ENCODE assay signal across 8 cellular contexts in the genomic region with DNA sequence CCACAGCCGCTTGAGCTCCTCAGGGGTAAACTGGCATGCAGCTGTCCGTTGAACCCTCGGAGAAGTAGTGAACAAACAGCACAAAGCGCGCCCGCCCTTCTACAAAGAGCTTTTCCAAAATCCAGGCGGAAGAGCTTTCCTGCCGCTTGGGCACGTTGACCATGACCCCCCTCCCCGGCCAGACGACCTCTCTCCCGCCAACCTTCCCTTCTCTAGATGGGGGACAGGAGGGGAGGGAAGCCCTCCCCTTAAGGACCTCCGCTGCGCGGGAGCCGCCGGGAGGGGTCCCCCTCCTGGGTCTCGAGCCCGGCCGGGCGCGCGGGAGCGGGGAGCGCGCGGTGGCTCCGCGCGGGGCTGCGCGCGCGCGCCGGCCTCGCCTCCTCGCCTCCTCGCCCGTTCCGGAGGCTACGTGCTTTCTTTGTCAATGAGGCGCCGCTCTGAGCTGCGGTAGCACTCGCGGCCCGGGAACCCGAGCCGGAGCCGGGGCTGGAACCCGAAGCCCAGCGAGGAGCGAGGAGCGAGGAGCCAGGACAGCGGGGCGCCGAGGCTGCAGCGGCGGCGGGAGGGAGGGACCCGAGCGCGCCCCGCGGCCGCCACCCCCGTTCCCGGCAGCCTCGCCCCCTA. TPM values are rescaled to one million over a fixed set of nuclear protein-coding genes. Genes with fewer than 3 reads are reported as not detected.
DNase-seq lines count a peak whose midpoint lies in the region; ATAC-seq and TF ChIP-seq lines count a peak whose summit lies in the region.

Gene KIAA1549L, plus strand, starts transcription at position 421 of the 624 bp plus-strand sequence.

- H3K36me3 ChIP-seq in heart left ventricle (no peaks in the 10 kb centered on the region), ectodermal cell (ENCODE audit: control insufficient read depth, insufficient read depth, low read length) (no peaks in the 10 kb centered on the region)

- 1 to 3% (median 2%) methylated on average over 12 to 70 of the region's 70 CpGs for WGBS in heart left ventricle, 4 donors
- 2 to 3% methylated on average over 70 of the region's 70 CpGs for WGBS in ectodermal cell, 2 experiments

- no peak within 1 kb of the TSS for H3K27ac Mint-ChIP-seq in nephron progenitor cell
- no peak within 1 kb of the TSS for H3K27ac Mint-ChIP-seq in natural killer cell treated with Interleukin-12 subunit alpha and Interleukin-12 subunit beta and Interleukin-15 and Interleukin-18, amount 100 ng/mL, for 72 hours

- no peaks in the 10 kb centered on the region for H3K9me3 ChIP-seq in heart left ventricle
- H3K9me3 ChIP-seq in ectodermal cell (ENCODE audit: control insufficient read depth, low read length): no peaks in the 10 kb centered on the region

- peak within 1 kb of the TSS; percentile 5 to 63 (median 51) for H3K4me3 ChIP-seq in heart left ventricle
- peak within 1 kb of the TSS; percentile 54 for H3K4me3 ChIP-seq in ectodermal cell (ENCODE audit: insufficient read depth, low read depth, low read length)

- DNase-seq in heart left ventricle: no peak
- no peak for DNase-seq in Right ventricle myocardium superior
- peak; percentile 85 for DNase-seq in NCI-H69 (lab: John Stamatoyannopoulos, UW)
- no peak for DNase-seq in nephron progenitor cell
- no peak for DNase-seq in natural killer cell treated with Interleukin-12 subunit alpha and Interleukin-12 subunit beta and Interleukin-15 and Interleukin-18, amount 100 ng/mL, for 72 hours (ENCODE audit: low spot score)
- DNase-seq in pons (ENCODE audit: low spot score): no peak
- no peak for DNase-seq in T1000 (lab: John Stamatoyannopoulos, UW)

- H3K4me1 Mint-ChIP-seq in nephron progenitor cell: peaks cover 26% of the 10 kb centered on the region
- peaks cover 0 to 4% of the 10 kb centered on the region in 2 donors for H3K4me1 Mint-ChIP-seq in natural killer cell treated with Interleukin-12 subunit alpha and Interleukin-12 subunit beta and Interleukin-15 and Interleukin-18, amount 100 ng/mL, for 72 hours (ENCODE audit: low read depth in 2 of 2)

- no peak within 1 kb of the TSS for H3K27ac ChIP-seq in heart left ventricle
- no peak within 1 kb of the TSS for H3K27ac ChIP-seq in ectodermal cell (ENCODE audit: insufficient read depth, low read depth, low read length, poor library complexity, severe bottlenecking)

- TF ChIP-seq CTCF in heart left ventricle (IDR thresholded peaks at IDR 0.05) (no peak), nephron progenitor cell (IDR thresholded peaks at IDR 0.05) (no peak)

- TF ChIP-seq POLR2A in heart left ventricle (IDR thresholded peaks at IDR 0.05): no peak

- H3K4me3 Mint-ChIP-seq in nephron progenitor cell: peak within 1 kb of the TSS; percentile 85
- H3K4me3 Mint-ChIP-seq in natural killer cell treated with Interleukin-12 subunit alpha and Interleukin-12 subunit beta and Interleukin-15 and Interleukin-18, amount 100 ng/mL, for 72 hours: no peak within 1 kb of the TSS

- no peaks in the 10 kb centered on the region for H3K36me3 Mint-ChIP-seq in nephron progenitor cell (ENCODE audit: low read depth)
- no peaks in the 10 kb centered on the region for H3K36me3 Mint-ChIP-seq in natural killer cell treated with Interleukin-12 subunit alpha and Interleukin-12 subunit beta and Interleukin-15 and Interleukin-18, amount 100 ng/mL, for 72 hours

- ATAC-seq in heart left ventricle (no peak), Right ventricle myocardium superior (ENCODE audit: poor library complexity) (no peak)
- ATAC-seq in natural killer cell treated with Interleukin-12 subunit alpha and Interleukin-12 subunit beta and Interleukin-15 and Interleukin-18, amount 100 ng/mL, for 72 hours: no peak

- H3K9me3 Mint-ChIP-seq in nephron progenitor cell: no peaks in the 10 kb centered on the region
- H3K9me3 Mint-ChIP-seq in natural killer cell treated with Interleukin-12 subunit alpha and Interleukin-12 subunit beta and Interleukin-15 and Interleukin-18, amount 100 ng/mL, for 72 hours: no peaks in the 10 kb centered on the region

- H3K27me3 ChIP-seq in heart left ventricle (peaks cover 0 to 43% (median 20%) of the 10 kb centered on the region in 9 donors), ectodermal cell (ENCODE audit: control insufficient read depth, insufficient read depth, low read length, poor library complexity, severe bottlenecking) (peaks cover 56% of the 10 kb centered on the region)

- peaks cover 0 to 17% (median 4%) of the 10 kb centered on the region in 12 donors for H3K4me1 ChIP-seq in heart left ventricle
- H3K4me1 ChIP-seq in ectodermal cell (ENCODE audit: control insufficient read depth, insufficient read depth, low read length): peaks cover 8% of the 10 kb centered on the region

- intact Hi-C loops in heart left ventricle (cut with DNase I) (loop anchor here in 3 of 10 donors (10.0 kb wide), 2 partner anchors 159 to 179 kb away; no protein-coding TSS in a partner anchor), Right ventricle myocardium superior (cut with DNase I) (no loop called here)

- H3K27me3 Mint-ChIP-seq in nephron progenitor cell (ENCODE audit: low read depth, poor library complexity): peaks cover 51% of the 10 kb centered on the region
- H3K27me3 Mint-ChIP-seq in natural killer cell treated with Interleukin-12 subunit alpha and Interleukin-12 subunit beta and Interleukin-15 and Interleukin-18, amount 100 ng/mL, for 72 hours: peaks cover 30 to 40% of the 10 kb centered on the region in 2 donors

RNA-seq across cellular contexts. Expression of gene KIAA1549L, which starts in this region (rescaled TPM):
- total RNA-seq in heart left ventricle (under 1 TPM; 0.05 to 0.98 (median 0.19) TPM), Right ventricle myocardium superior (0.05 TPM)
- under 1 TPM; 0.04 to 0.06 TPM for polyA plus RNA-seq in heart left ventricle
- 2.0 TPM for polyA plus RNA-seq in ectodermal cell (2013, experiment 1 of 4)
- polyA plus RNA-seq in ectodermal cell (2013, experiment 2 of 4): 1.6 TPM
- polyA plus RNA-seq in ectodermal cell (2013, experiment 3 of 4): 2.1 TPM
- 2.0 TPM for polyA plus RNA-seq in ectodermal cell (2013, experiment 4 of 4)
- total RNA-seq in natural killer cell treated with Interleukin-12 subunit alpha and Interleukin-12 subunit beta and Interleukin-15 and Interleukin-18, amount 100 ng/mL, for 72 hours: not detected
